Comparison of ENCODE assay signal across 8 cellular contexts in the genomic region with DNA sequence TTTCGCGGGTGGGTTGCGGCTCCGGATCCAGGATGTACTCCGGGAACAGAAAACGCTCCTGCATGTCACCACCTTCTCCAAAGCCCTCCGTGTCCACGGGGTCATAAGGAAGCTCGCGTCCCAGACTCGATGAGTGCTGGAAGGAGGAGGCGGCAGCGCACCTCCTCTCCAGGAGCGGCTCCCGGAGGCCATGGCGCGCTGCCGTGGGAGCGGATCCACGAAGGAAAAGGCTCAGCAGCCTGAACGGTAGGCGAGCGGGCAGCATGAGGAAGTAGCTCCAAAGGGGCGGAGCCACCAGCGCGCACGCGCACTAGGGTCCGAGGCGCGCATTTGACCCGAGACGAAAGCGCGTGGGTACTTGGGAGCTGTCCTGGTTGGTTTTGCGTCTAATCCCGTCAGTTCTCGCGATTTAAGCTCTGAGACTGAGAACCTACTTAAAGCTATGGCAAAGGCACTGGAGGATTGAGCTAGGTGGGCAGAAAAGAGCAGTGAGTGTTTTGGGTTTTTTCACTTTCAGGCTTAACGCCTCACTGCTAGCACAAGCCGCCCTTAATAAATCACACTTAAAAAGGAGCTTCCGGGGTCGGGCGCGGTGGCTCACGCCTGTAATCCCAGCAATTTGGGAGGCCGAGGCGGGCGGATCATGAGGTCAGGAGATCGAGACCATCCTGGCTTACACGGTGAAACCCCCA. TPM values are rescaled to one million over a fixed set of nuclear protein-coding genes. Genes with fewer than 3 reads are reported as not detected.
DNase-seq lines count a peak whose midpoint lies in the region; ATAC-seq, FAIRE-seq and TF ChIP-seq lines count a peak whose summit lies in the region.

NOA1 (minus strand) TSS at position 286 of the 692 bp plus-strand sequence; CDS start at position 265, 21 bp downstream.

- H3K18ac ChIP-seq in H1 (ENCODE audit: extremely low read depth, low read length): peak within 1 kb of the TSS; percentile 85

- peak; percentile 42 for FAIRE-seq in HTR-8/SVneo (lab: Jason Lieb, UNC)
- peak; percentile 86 for FAIRE-seq in H1 (lab: Jason Lieb, UNC)

- no peak within 1 kb of the TSS for H2BK20ac ChIP-seq in H1 (ENCODE audit: low read length)

- peak within 1 kb of the TSS; percentile 40 for H3K27ac ChIP-seq in H1 (ENCODE audit: low read depth, low read length)

- no peak within 1 kb of the TSS for H2BK12ac ChIP-seq in H1 (ENCODE audit: low read depth, low read length)

- H3K36me3 ChIP-seq in H1 (ENCODE audit: control insufficient read depth in 2 of 4, insufficient read depth in 4 of 4, low read length in 3 of 4): peaks cover 4 to 16% (median 11%) of the 10 kb centered on the region in 4 experiments; a peak in 6 of 8 replicates

- H4K20me1 ChIP-seq in H1 (replicated peaks in 1 of 2; ENCODE audit: control insufficient read depth in 1 of 2, insufficient read depth in 2 of 2, low read length in 2 of 2): peaks cover 7 to 9% of the 10 kb centered on the region in 2 experiments

- H3K27me3 ChIP-seq in H1 (replicated peaks in 1 of 4; ENCODE audit: control insufficient read depth in 3 of 4, extremely low read depth in 1 of 4, insufficient read depth in 3 of 4, low read length in 3 of 4): no peaks in the 10 kb centered on the region; a peak in 1 of 7 replicates

- peaks cover 0 to 4% (median 0%) of the 10 kb centered on the region in 4 experiments; a peak in 3 of 7 replicates for H3K4me1 ChIP-seq in H1 (replicated peaks in 1 of 4; ENCODE audit: control insufficient read depth in 3 of 4, insufficient read depth in 4 of 4, low read length in 3 of 4)

- POLR2A ChIA-PET in H1 (lab: Charles Lee; ENCODE audit: partially characterized antibody): interaction anchor here (0.6 to 4.6 kb wide), 22 partner anchors 11 to 541 kb away, joined by 3 to 55 read pairs (median 6); partner anchors contain the start of genes PAICS, PPAT and REST

- peaks cover 20% of the 10 kb centered on the region for H3K36me3 Mint-ChIP-seq in memory B cell

- H3K14ac ChIP-seq in H1 (ENCODE audit: insufficient read length): no peak within 1 kb of the TSS

- WGBS in H1 (ENCODE audit: extremely low coverage in 1 of 2, insufficient coverage in 1 of 2, insufficient read length in 1 of 2, insufficient replicate concordance in 2 of 2, low coverage in 1 of 2, low lambda C conversion rate in 2 of 2, missing lambda C conversion rate in 1 of 2), 2 experiments: 2% methylated on average over 45 of the region's 51 CpGs; no CpG with 5 or more reads in 1 of the 2 experiments

- peak within 1 kb of the TSS; percentile 81 for H2BK5ac ChIP-seq in H1 (ENCODE audit: low read depth, low read length)

- peak; percentile 98 for DNase-seq in COLO829 (ENCODE audit: low spot score)
- peak; percentile 90 for DNase-seq in HTR-8/SVneo (ENCODE audit: insufficient read length, low spot score)
- DNase-seq in NOMO-1 treated with dmso at 0.1 percent for 144 hours (lab: John Stamatoyannopoulos, UW; ENCODE audit: unreplicated experiment): peak; percentile 96
- DNase-seq in activated CD8-positive, alpha-beta memory T cell treated with anti-CD3 and anti-CD28 coated beads for 48 hours (ENCODE audit: low read depth in 2 of 3, low spot score in 2 of 3): peak; percentile 93 to 97 (median 96)
- DNase-seq in H1 (ENCODE audit: low read depth in 1 of 2, low spot score in 2 of 2): peak; percentile 96 to 98
- peak; percentile 98 to 99 for DNase-seq in memory B cell (ENCODE audit: low spot score in 2 of 2)
- peak; percentile 87 for DNase-seq in stimulated activated CD8-positive, alpha-beta memory T cell treated with anti-CD3 and anti-CD28 coated beads, Interleukin-12 subunit alpha, Interleukin-12 subunit beta, amount 100 ng/mL, for 24 hours (ENCODE audit: extremely low read depth)

- H2BK15ac ChIP-seq in H1 (ENCODE audit: low read length): no peak within 1 kb of the TSS

- H3K4me1 Mint-ChIP-seq in memory B cell: peaks cover 29% of the 10 kb centered on the region

- H3K27ac Mint-ChIP-seq in memory B cell: peak within 1 kb of the TSS; percentile 98

- H3K23ac ChIP-seq in H1 (ENCODE audit: insufficient read length): no peak within 1 kb of the TSS

- H2AK5ac ChIP-seq in H1 (ENCODE audit: low read depth, low read length): no peak within 1 kb of the TSS

- H3K9ac ChIP-seq in H1 (replicated peaks in 1 of 4; ENCODE audit: extremely low read depth in 1 of 4, low read depth in 3 of 4, low read length in 3 of 4): peak within 1 kb of the TSS; percentile 71 to 87 (median 82)

- TF ChIP-seq POLR2A in H1 (IDR thresholded peaks at IDR 0.05; ENCODE audit: control extremely low read depth in 1 of 2, low read depth in 2 of 2, low read length in 2 of 2): peak in 1 of 2 experiments; percentile 87; a peak in 2 of 3 replicates

- peak within 1 kb of the TSS; percentile 94 to 96 for H3K4me2 ChIP-seq in H1 (ENCODE audit: insufficient read depth in 1 of 2, low read depth in 2 of 2, low read length in 2 of 2)

- peaks cover 7% of the 10 kb centered on the region for H3K79me1 ChIP-seq in H1 (ENCODE audit: low read depth, low read length)

- no peak within 1 kb of the TSS for H2BK120ac ChIP-seq in H1 (replicated peaks; ENCODE audit: low read depth, low read length)

- H3K23me2 ChIP-seq in H1 (ENCODE audit: low read depth, low read length): peaks cover 18% of the 10 kb centered on the region

- TF ChIP-seq RAD21 in H1 (IDR thresholded peaks at IDR 0.05 in 1 of 2, conservative IDR thresholded peaks at IDR 0.05 in 1 of 2; ENCODE audit: low read depth in 2 of 2, low read length in 2 of 2): no peak

- H4K8ac ChIP-seq in H1 (ENCODE audit: extremely low read depth, insufficient read depth, low read length): peak within 1 kb of the TSS; percentile 85

- H2AFZ ChIP-seq in H1 (ENCODE audit: low read length): peak within 1 kb of the TSS; percentile 63; the same call in 1 of the 2 replicates

- no peak within 1 kb of the TSS for H4K91ac ChIP-seq in H1 (replicated peaks; ENCODE audit: insufficient read length, low read length)

- peak within 1 kb of the TSS; percentile 85 to 92 (median 90) for H3K4me3 ChIP-seq in H1 (ENCODE audit: extremely low read depth in 1 of 4, insufficient read depth in 2 of 4, low read depth in 3 of 4, low read length in 4 of 4)

- TF ChIP-seq CTCF in H1 (IDR thresholded peaks at IDR 0.05; ENCODE audit: control extremely low read depth in 1 of 3, insufficient read depth in 1 of 3, low read depth in 1 of 3, low read length in 3 of 3): no peak

- TF ChIP-seq EP300 in H1 (IDR thresholded peaks at IDR 0.05; ENCODE audit: borderline replicate concordance in 1 of 2, low read depth in 2 of 2, low read length in 2 of 2): no peak

- peak within 1 kb of the TSS; percentile 21 for H3K4ac ChIP-seq in H1 (replicated peaks; ENCODE audit: insufficient read length, low read depth, low read length)

- H4K5ac ChIP-seq in H1 (ENCODE audit: insufficient read length, low read depth, low read length): peak within 1 kb of the TSS; percentile 80

- H3K56ac ChIP-seq in H1 (replicated peaks; ENCODE audit: insufficient read length, low read depth, low read length): peak within 1 kb of the TSS; percentile 42

- peak within 1 kb of the TSS; percentile 96 for H3K4me3 Mint-ChIP-seq in memory B cell

- ATAC-seq in GM21367 (IDR thresholded peaks at IDR 0.05; ENCODE audit: unreplicated experiment): peak; percentile 84
- ATAC-seq in memory B cell (ENCODE audit: low read depth): peak; percentile 81

- no peaks in the 10 kb centered on the region for H3K9me3 ChIP-seq in H1 (ENCODE audit: insufficient read depth in 2 of 2, low read depth in 1 of 2, low read length in 1 of 2)

- no peaks in the 10 kb centered on the region for H3K9me3 Mint-ChIP-seq in memory B cell

- peaks cover 39 to 65% of the 10 kb centered on the region in 2 experiments for H3K79me2 ChIP-seq in H1 (ENCODE audit: control insufficient read depth in 1 of 2, insufficient read depth in 2 of 2, low read length in 2 of 2)

- CTCF ChIA-PET in H1 (lab: Charles Lee; ENCODE audit: partially characterized antibody): interaction anchor here (0.8 to 1.3 kb wide), 5 partner anchors 15 to 174 kb away, joined by 3 to 7 read pairs (median 4); no protein-coding TSS in a partner anchor

- no peaks in the 10 kb centered on the region for H3K27me3 Mint-ChIP-seq in memory B cell

TF ChIP-seq in H1, 55 proteins besides CTCF, POLR2A, EP300 and RAD21 (continues in another document):
- TF ChIP-seq POLR2AphosphoS5 (IDR thresholded peaks at IDR 0.05; ENCODE audit: low read depth, low read length) (peak; percentile 91), KDM5A (IDR thresholded peaks at IDR 0.05; ENCODE audit: low read length) (0 out of 2 replicates have a peak, but pooled peaks have one; percentile 25), CEBPB (IDR thresholded peaks at IDR 0.05; ENCODE audit: low read depth, low read length) (no peak), RNF2 (IDR thresholded peaks at IDR 0.05; ENCODE audit: borderline replicate concordance, low read depth, low read length, missing control alignments, poor library complexity, severe bottlenecking) (no peak), KDM4A (IDR thresholded peaks at IDR 0.05; ENCODE audit: low read depth, low read length, severe bottlenecking) (peak; percentile 73), GABPA (IDR thresholded peaks at IDR 0.05; ENCODE audit: borderline replicate concordance, insufficient read depth, low read length) (no peak), NANOG (IDR thresholded peaks at IDR 0.05; ENCODE audit: insufficient read depth, low read depth, low read length, poor library complexity, severe bottlenecking) (no peak), TAF7 (optimal IDR thresholded peaks at IDR 0.05; ENCODE audit: borderline replicate concordance, low read depth, low read length) (peak; percentile 65), CHD1 (IDR thresholded peaks at IDR 0.05; ENCODE audit: low read depth, low read length) (no peak), SP4 (IDR thresholded peaks at IDR 0.05; ENCODE audit: low read length) (no peak), NRF1 (IDR thresholded peaks at IDR 0.05; ENCODE audit: low read depth, low read length) (peak; percentile 33; the same call in 1 of the 2 replicates), JUND (IDR thresholded peaks at IDR 0.05; ENCODE audit: low read length) (no peak), BRCA1 (IDR thresholded peaks at IDR 0.05; ENCODE audit: low read depth, low read length) (peak; percentile 82), CTBP2 (IDR thresholded peaks at IDR 0.05; ENCODE audit: borderline replicate concordance, insufficient read depth, insufficient read length, low read length) (no peak), SUZ12 (IDR thresholded peaks at IDR 0.05; ENCODE audit: low read length) (no peak), CHD2 (IDR thresholded peaks at IDR 0.05; ENCODE audit: low read length) (peak; percentile 96)

RNA-seq across cellular contexts. Expression of gene NOA1, which starts in this region (rescaled TPM):
- 28.1 and 28.5 TPM in 2 replicates for total RNA-seq in H1 (2021; fragmentation: NEBNext Ultra II Directional; extraction: Animal tissue kit (Norgen Biotek cat#: 25700))
- 24.3 and 29.6 TPM in 2 replicates for polyA plus RNA-seq in H1 (2011; rRNA removed)
- polyA plus RNA-seq in H1 (2011; cell fraction: cytosol; rRNA removed): 23.0 TPM
- polyA plus RNA-seq in H1 (2011; cell fraction: nucleus; rRNA removed): 35.7 TPM
- 21.3 to 22.7 TPM (median 22.0 TPM) in 4 replicates for polyA plus RNA-seq in H1 (2012, experiment 1 of 2)
- 15.4 TPM for polyA plus RNA-seq in H1 (2012, experiment 2 of 2)
- polyA plus RNA-seq in H1 (2013, experiment 1 of 2): 21.2 TPM
- polyA plus RNA-seq in H1 (2013, experiment 2 of 2): 19.7 TPM
- 13.1 and 17.0 TPM in 2 replicates for polyA minus RNA-seq in H1 (2011; rRNA and poly(A)+ RNA removed)
- 18.1 TPM for polyA minus RNA-seq in H1 (2011; cell fraction: cytosol; rRNA and poly(A)+ RNA removed)
- polyA minus RNA-seq in H1 (2011; cell fraction: nucleus; rRNA and poly(A)+ RNA removed): 19.4 TPM

Comparison
In these comparisons a context has a peak if more than half of its experiments do, and no peak if none do; other contexts are left out.
1. Peak in every context shown above with its lines: DNase-seq, ATAC-seq, H3K4me3 ChIP-seq and H3K27ac ChIP-seq.